ENCODE assay signal across 23 cellular contexts in genomic region chr10:69820817-69821216, GRCh38. TPM values are rescaled to one million over a fixed set of nuclear protein-coding genes. Genes with fewer than 3 reads are reported as not detected.
DNase-seq lines count a peak whose midpoint lies in the region; ATAC-seq and TF ChIP-seq lines count a peak whose summit lies in the region.
"Had no signal": no experiment of that assay in that cellular context is flagged by ENCODE, and none has a peak within 500 bp of the region (broad histone marks: within the 10 kb centered on the region; RNA-seq: fewer than 3 reads in every experiment).

No MANE protein-coding gene starts in this region.

- no peak overlapping the region for H2AK5ac ChIP-seq in neuronal stem cell (ENCODE audit: low read depth, low read length)

- H3K79me1 ChIP-seq in neuronal stem cell (ENCODE audit: low read depth, low read length), result no peaks in the 10 kb centered on the region

- H3K4me1 ChIP-seq in HEK293 (ENCODE audit: control insufficient read depth, insufficient read depth, low read length), result no peaks in the 10 kb centered on the region
- no peaks in the 10 kb centered on the region for H3K4me1 ChIP-seq in naive thymus-derived CD4-positive, alpha-beta T cell (ENCODE audit: control insufficient read depth in 2 of 2, insufficient read depth in 2 of 2, low read length in 2 of 2)
- no peaks in the 10 kb centered on the region for H3K4me1 ChIP-seq in neuronal stem cell (ENCODE audit: control insufficient read depth in 2 of 2, insufficient read depth in 1 of 2, low read depth in 1 of 2, low read length in 2 of 2)
- H3K4me1 ChIP-seq: A549, BE2C had no signal

- H3K27ac Mint-ChIP-seq in naive thymus-derived CD4-positive, alpha-beta T cell, result no peak overlapping the region
- H3K27ac Mint-ChIP-seq: CD4-positive, alpha-beta T cell; CD8-positive, alpha-beta memory T cell had no signal

- no peak overlapping the region for H2BK120ac ChIP-seq in neuronal stem cell (ENCODE audit: low read depth, low read length)

- H3K14ac ChIP-seq in neuronal stem cell (ENCODE audit: low read length), result no peak overlapping the region

- H3K4me1 Mint-ChIP-seq in naive thymus-derived CD4-positive, alpha-beta T cell, result peaks cover 6 to 43% (median 14%) of the 10 kb centered on the region in 7 donors

- no peak overlapping the region for H2AFZ ChIP-seq in neuronal stem cell (ENCODE audit: low read length)

- peak; percentile 44 for ATAC-seq in naive thymus-derived CD4-positive, alpha-beta T cell
- ATAC-seq: A549 had no signal

- DNase-seq in RPMI8226, result peak; percentile 36
- no peak for DNase-seq in naive thymus-derived CD4-positive, alpha-beta T cell
- no peak for DNase-seq in neuronal stem cell (ENCODE audit: low spot score)
- DNase-seq in EL, result no peak
- DNase-seq in activated CD4-positive, alpha-beta T cell treated with anti-CD3 and anti-CD28 coated beads for 1 hour, result no peak
- DNase-seq in effector CD8-positive, alpha-beta T cell (lab: John Stamatoyannopoulos, UW), result no peak
- no peak for DNase-seq in ureter (ENCODE audit: low spot score)
- DNase-seq: 8988T; ACHN; AML-193; BE2C; CD4-positive, alpha-beta T cell; CD8-positive, alpha-beta memory T cell; DMS53; DND-41; GF-D8; GOT3; H7; HCEC 1CT had no signal

- H3K4ac ChIP-seq in neuronal stem cell (ENCODE audit: low read length), result no peak overlapping the region

- H3K27me3 Mint-ChIP-seq in naive thymus-derived CD4-positive, alpha-beta T cell, result peaks cover 0 to 7% (median 0%) of the 10 kb centered on the region in 5 donors
- H3K27me3 Mint-ChIP-seq: CD4-positive, alpha-beta T cell had no signal

- no peak overlapping the region for H3K4me3 ChIP-seq in HEK293 (ENCODE audit: low read depth, low read length)
- H3K4me3 ChIP-seq in naive thymus-derived CD4-positive, alpha-beta T cell (ENCODE audit: low read length), result no peak overlapping the region
- no peak overlapping the region for H3K4me3 ChIP-seq in neuronal stem cell (ENCODE audit: low read length in 2 of 2)
- H3K4me3 ChIP-seq: A549; BLaER1 treated with 17β-estradiol and CSF1 and Interleukin-3, amounts not matched to agents 10 nM and 100 nM had no signal

- no peak overlapping the region for H3K23ac ChIP-seq in neuronal stem cell (ENCODE audit: low read depth, low read length, poor library complexity)

- H3K4me3 Mint-ChIP-seq in naive thymus-derived CD4-positive, alpha-beta T cell, result peak overlapping the region in 1 of 10 donors; percentile 30
- H3K4me3 Mint-ChIP-seq: CD4-positive, alpha-beta T cell; CD8-positive, alpha-beta memory T cell had no signal

- no peak overlapping the region for H2BK15ac ChIP-seq in neuronal stem cell (ENCODE audit: low read length)

- no peak for TF ChIP-seq CTCF in HEK293 (tag by site-specific recombination; IDR thresholded peaks at IDR 0.05)

- H2BK12ac ChIP-seq in neuronal stem cell (ENCODE audit: low read length), result no peak overlapping the region

- no peak overlapping the region for H4K91ac ChIP-seq in neuronal stem cell (ENCODE audit: low read depth, low read length, poor library complexity)

- H3K36me3 ChIP-seq in HEK293 (ENCODE audit: control insufficient read depth in 2 of 2, insufficient read depth in 1 of 2, low read length in 2 of 2) (no peaks in the 10 kb centered on the region), neuronal stem cell (replicated peaks in 1 of 2; ENCODE audit: control insufficient read depth in 2 of 2, insufficient read depth in 2 of 2, low read length in 2 of 2) (no peaks in the 10 kb centered on the region)
- no peaks in the 10 kb centered on the region for H3K36me3 ChIP-seq in naive thymus-derived CD4-positive, alpha-beta T cell (ENCODE audit: control insufficient read depth in 2 of 3, insufficient read depth in 3 of 3, low read length in 3 of 3)
- H3K36me3 ChIP-seq: BE2C; BLaER1 treated with 17β-estradiol and CSF1 and Interleukin-3, amounts not matched to agents 10 nM and 100 nM had no signal

- POLR2A ChIA-PET in HEK293 (lab: Yijun Ruan, JAX), result no interaction called here
- POLR2A ChIA-PET in naive thymus-derived CD4-positive, alpha-beta T cell (lab: Charles Lee), result interaction anchor here (0.8 kb wide), 1 partner anchor 17 kb away, joined by 3 read pairs; no protein-coding TSS in a partner anchor

- intact Hi-C loops in naive thymus-derived CD4-positive, alpha-beta T cell (cut with micrococcal nuclease), result no loop called here

- no peak overlapping the region for H3K18ac ChIP-seq in neuronal stem cell (ENCODE audit: low read length)

- H3K27ac ChIP-seq in HEK293 (ENCODE audit: extremely low read depth, low read depth, low read length) (no peak overlapping the region), neuronal stem cell (replicated peaks; ENCODE audit: low read length) (no peak overlapping the region)
- H3K27ac ChIP-seq in naive thymus-derived CD4-positive, alpha-beta T cell (ENCODE audit: low read depth, low read length), result no peak overlapping the region
- H3K27ac ChIP-seq: A549; BLaER1 treated with 17β-estradiol and CSF1 and Interleukin-3, amounts not matched to agents 10 nM and 100 nM had no signal

- peak overlapping the region; percentile 30 for H2BK5ac ChIP-seq in neuronal stem cell (ENCODE audit: low read length)

- no peak overlapping the region for H3K9ac ChIP-seq in neuronal stem cell (ENCODE audit: low read depth, low read length, poor library complexity)
- H3K9ac ChIP-seq: BLaER1 treated with 17β-estradiol and CSF1 and Interleukin-3, amounts not matched to agents 10 nM and 100 nM had no signal

- H3K9me3 Mint-ChIP-seq in naive thymus-derived CD4-positive, alpha-beta T cell, result peaks cover 0 to 14% (median 5%) of the 10 kb centered on the region in 11 donors
- H3K9me3 Mint-ChIP-seq: CD4-positive, alpha-beta T cell; CD8-positive, alpha-beta memory T cell had no signal

- CTCF ChIA-PET in HEK293 (lab: Yijun Ruan, JAX), result interaction anchor here (0.6 kb wide), 1 partner anchor 17 kb away, joined by 4 read pairs; no protein-coding TSS in a partner anchor
- CTCF ChIA-PET in naive thymus-derived CD4-positive, alpha-beta T cell (lab: Charles Lee), result no interaction called here

- peaks cover 0 to 5% (median 0%) of the 10 kb centered on the region in 5 donors for H3K36me3 Mint-ChIP-seq in naive thymus-derived CD4-positive, alpha-beta T cell
- H3K36me3 Mint-ChIP-seq: CD8-positive, alpha-beta memory T cell had no signal

- H3K9me3 ChIP-seq in HEK293 (ENCODE audit: control insufficient read depth, insufficient read depth, low read depth, low read length) (no peaks in the 10 kb centered on the region), neuronal stem cell (replicated peaks in 1 of 2; ENCODE audit: control insufficient read depth in 2 of 2, insufficient read depth in 1 of 2, low read depth in 1 of 2, low read length in 2 of 2) (no peaks in the 10 kb centered on the region)
- no peaks in the 10 kb centered on the region for H3K9me3 ChIP-seq in naive thymus-derived CD4-positive, alpha-beta T cell (ENCODE audit: control insufficient read depth in 2 of 3, low read length in 3 of 3)
- H3K9me3 ChIP-seq: A549, BE2C had no signal

- no CpG with 5 or more reads among the region's 4 CpGs for WGBS in neuronal stem cell (ENCODE audit: extremely low coverage in 2 of 2, insufficient read length in 2 of 2, insufficient replicate concordance in 1 of 2), 2 donors

- no peak overlapping the region for H4K8ac ChIP-seq in neuronal stem cell (ENCODE audit: low read depth, low read length)

- H3K27me3 ChIP-seq in naive thymus-derived CD4-positive, alpha-beta T cell (ENCODE audit: control insufficient read depth in 2 of 2, insufficient read depth in 2 of 2, low read length in 2 of 2), result no peaks in the 10 kb centered on the region
- no peaks in the 10 kb centered on the region for H3K27me3 ChIP-seq in neuronal stem cell (ENCODE audit: control insufficient read depth in 3 of 3, insufficient read depth in 3 of 3, low read depth in 1 of 3, low read length in 3 of 3)
- H3K27me3 ChIP-seq: BE2C; BLaER1 treated with 17β-estradiol and CSF1 and Interleukin-3, amounts not matched to agents 10 nM and 100 nM had no signal

- H3K4me2 ChIP-seq in neuronal stem cell (ENCODE audit: insufficient read depth, low read length, poor library complexity, severe bottlenecking), result no peak overlapping the region
- H3K4me2 ChIP-seq: A549 had no signal

TF ChIP-seq in HEK293, 187 proteins besides CTCF, POLR2A, EP300 and RAD21:
- peak; percentile 75 for TF ChIP-seq ZNF157 (tag by site-specific recombination; IDR thresholded peaks at IDR 0.05)
- TF ChIP-seq EGR2 (tag by site-specific recombination; IDR thresholded peaks at IDR 0.05; ENCODE audit: low read depth), result no peak

RNA-seq across cellular contexts. Expression of gene COL13A1, which starts 19.1 kb away (rescaled TPM):
- under 1 TPM in 1 of 5 experiments, not detected in 4; 0.88 TPM for total RNA-seq in naive thymus-derived CD4-positive, alpha-beta T cell
- polyA plus RNA-seq in naive thymus-derived CD4-positive, alpha-beta T cell, result not detected
- polyA plus RNA-seq in neuronal stem cell (2013, experiment 1 of 2), result 4.7 TPM
- 5.0 TPM for polyA plus RNA-seq in neuronal stem cell (2013, experiment 2 of 2)
- total RNA-seq in ureter, result 4.9 TPM
- total RNA-seq: CD4-positive, alpha-beta T cell; CD8-positive, alpha-beta memory T cell had no signal
- polyA plus RNA-seq: CD14-positive monocyte; CD8-positive, alpha-beta memory T cell had no signal
